In genomic region chr11:12717851-12718291, GRCh38 we compare ENCODE assay signal across 8 cellular contexts. TPM values are rescaled to one million over a fixed set of nuclear protein-coding genes. Genes with fewer than 3 reads are reported as not detected.
DNase-seq lines count a peak whose midpoint lies in the region; ATAC-seq and TF ChIP-seq lines count a peak whose summit lies in the region.

No MANE protein-coding gene starts in this region.

- no peak for TF ChIP-seq POLR2A in esophagus squamous epithelium (IDR thresholded peaks at IDR 0.05)

- peaks cover 16% of the 10 kb centered on the region for H3K27me3 ChIP-seq in CD8-positive, alpha-beta T cell (ENCODE audit: insufficient read depth, low read length)
- H3K27me3 ChIP-seq in KMS-11 (ENCODE audit: insufficient read depth, low read depth) (no peaks in the 10 kb centered on the region), esophagus squamous epithelium (no peaks in the 10 kb centered on the region)

- peaks cover 55% of the 10 kb centered on the region for H3K79me2 ChIP-seq in KMS-11 (ENCODE audit: insufficient read depth, low read depth)

- H3K4me1 Mint-ChIP-seq in CD8-positive, alpha-beta T cell (ENCODE audit: low read depth), result peaks cover 17% of the 10 kb centered on the region
- peaks cover 7% of the 10 kb centered on the region for H3K4me1 Mint-ChIP-seq in activated naive CD8-positive, alpha-beta T cell treated with anti-CD3 and anti-CD28 coated beads, Interleukin-2, amount 50 U/mL, for 24 hours

- H3K27me3 Mint-ChIP-seq in CD8-positive, alpha-beta T cell (ENCODE audit: low read depth), result peaks cover 66% of the 10 kb centered on the region
- H3K27me3 Mint-ChIP-seq in activated naive CD8-positive, alpha-beta T cell treated with anti-CD3 and anti-CD28 coated beads, Interleukin-2, amount 50 U/mL, for 24 hours, result peaks cover 67% of the 10 kb centered on the region

- H3K27ac Mint-ChIP-seq in CD8-positive, alpha-beta T cell, result no peak overlapping the region
- H3K27ac Mint-ChIP-seq in activated naive CD8-positive, alpha-beta T cell treated with anti-CD3 and anti-CD28 coated beads, Interleukin-2, amount 50 U/mL, for 24 hours, result peak overlapping the region; percentile 81

- no peaks in the 10 kb centered on the region for H3K9me3 Mint-ChIP-seq in CD8-positive, alpha-beta T cell
- H3K9me3 Mint-ChIP-seq in activated naive CD8-positive, alpha-beta T cell treated with anti-CD3 and anti-CD28 coated beads, Interleukin-2, amount 50 U/mL, for 24 hours, result no peaks in the 10 kb centered on the region

- no peaks in the 10 kb centered on the region for H3K9me3 ChIP-seq in CD8-positive, alpha-beta T cell (ENCODE audit: low read length)
- no peaks in the 10 kb centered on the region for H3K9me3 ChIP-seq in esophagus squamous epithelium

- ATAC-seq in CD8-positive, alpha-beta T cell, result peak; percentile 95
- ATAC-seq in GM21423 (IDR thresholded peaks at IDR 0.05; ENCODE audit: unreplicated experiment), result peak; percentile 95
- ATAC-seq in activated naive CD8-positive, alpha-beta T cell treated with anti-CD3 and anti-CD28 coated beads, Interleukin-2, amount 50 U/mL, for 24 hours, result peak; percentile 95

- peaks cover 19% of the 10 kb centered on the region for H3K4me1 ChIP-seq in CD8-positive, alpha-beta T cell (ENCODE audit: insufficient read depth, low read length)
- H3K4me1 ChIP-seq in KMS-11 (ENCODE audit: low read depth, poor library complexity, severe bottlenecking) (peaks cover 82% of the 10 kb centered on the region), esophagus squamous epithelium (peaks cover 3 to 61% (median 9%) of the 10 kb centered on the region in 3 donors)

- H3K4me3 ChIP-seq in CD8-positive, alpha-beta T cell (ENCODE audit: low read depth, low read length), result peak overlapping the region; percentile 5
- H3K4me3 ChIP-seq in KMS-11 (IDR thresholded peaks at IDR 0.05; ENCODE audit: insufficient read depth, low read depth, low read length) (no peak overlapping the region), esophagus squamous epithelium (no peak overlapping the region)

- 60 to 68% methylated on average over 4 to 5 of the region's 5 CpGs for WGBS in esophagus squamous epithelium, 2 donors

- H4K20me1 ChIP-seq in KMS-11 (ENCODE audit: insufficient read depth), result peaks cover 20% of the 10 kb centered on the region

- no peak overlapping the region for H3K9ac ChIP-seq in KMS-11

- H3K27ac ChIP-seq in CD8-positive, alpha-beta T cell (ENCODE audit: low read depth, low read length), result no peak overlapping the region
- peak overlapping the region; percentile 17; the same call in 1 of the 2 replicates for H3K27ac ChIP-seq in KMS-11
- H3K27ac ChIP-seq in esophagus squamous epithelium, result no peak overlapping the region

- H3K4me2 ChIP-seq in KMS-11, result peak overlapping the region; percentile 74

- DNase-seq in CD8-positive, alpha-beta T cell, result peak in 5 of 7 experiments; percentile 7 to 66 (median 24)
- peak; percentile 33 for DNase-seq in activated naive CD8-positive, alpha-beta T cell treated with anti-CD3 and anti-CD28 coated beads, Interleukin-2, amount 50 U/mL, for 24 hours
- DNase-seq in SHP77 (lab: John Stamatoyannopoulos, UW) (no peak), esophagus squamous epithelium (lab: John Stamatoyannopoulos, UW) (no peak), NCI-H2081 (lab: John Stamatoyannopoulos, UW) (no peak), amniotic stem cell (lab: John Stamatoyannopoulos, UW) (no peak)

- CTCF ChIA-PET in CD8-positive, alpha-beta T cell (lab: Charles Lee), result no interaction called here

- no peak for TF ChIP-seq CTCF in CD8-positive, alpha-beta T cell (IDR thresholded peaks at IDR 0.05)
- TF ChIP-seq CTCF in KMS-11 (conservative IDR thresholded peaks at IDR 0.05; ENCODE audit: low read depth, low read length), result no peak
- no peak for TF ChIP-seq CTCF in esophagus squamous epithelium (IDR thresholded peaks at IDR 0.05)

- H3K4me3 Mint-ChIP-seq in CD8-positive, alpha-beta T cell, result no peak overlapping the region
- peak overlapping the region; percentile 41 for H3K4me3 Mint-ChIP-seq in activated naive CD8-positive, alpha-beta T cell treated with anti-CD3 and anti-CD28 coated beads, Interleukin-2, amount 50 U/mL, for 24 hours

- H3K36me3 Mint-ChIP-seq in CD8-positive, alpha-beta T cell, result no peaks in the 10 kb centered on the region
- no peaks in the 10 kb centered on the region for H3K36me3 Mint-ChIP-seq in activated naive CD8-positive, alpha-beta T cell treated with anti-CD3 and anti-CD28 coated beads, Interleukin-2, amount 50 U/mL, for 24 hours (ENCODE audit: low read depth)

- H2AFZ ChIP-seq in KMS-11 (ENCODE audit: low read depth), result no peak overlapping the region

- no peaks in the 10 kb centered on the region for H3K36me3 ChIP-seq in CD8-positive, alpha-beta T cell (ENCODE audit: insufficient read depth, low read length)
- no peaks in the 10 kb centered on the region for H3K36me3 ChIP-seq in KMS-11 (ENCODE audit: insufficient read depth)
- no peaks in the 10 kb centered on the region for H3K36me3 ChIP-seq in esophagus squamous epithelium

- POLR2A ChIA-PET in CD8-positive, alpha-beta T cell (lab: Charles Lee), result interaction anchor here (0.6 kb wide), 2 partner anchors 335 to 535 kb away, joined by 3 to 4 read pairs; no protein-coding TSS in a partner anchor

- intact Hi-C loops in CD8-positive, alpha-beta T cell (cut with DNase I, micrococcal nuclease), result no loop called here
- intact Hi-C loops in esophagus squamous epithelium (cut with DNase I), result no loop called here

RNA-seq across cellular contexts. Expression of gene TEAD1, which starts 43.6 kb away (rescaled TPM):
- not detected for total RNA-seq in CD8-positive, alpha-beta T cell
- total RNA-seq in esophagus squamous epithelium, result 10 to 100 TPM; 33.3 to 75.2 (median 49.8) TPM

Comparison
In these comparisons a context has a peak if more than half of its experiments do, and no peak if none do; other contexts are left out.
1. DNase-seq: peak in CD8-positive, alpha-beta T cell (5 of 7) and activated naive CD8-positive, alpha-beta T cell treated with anti-CD3 and anti-CD28 coated beads, Interleukin-2, amount 50 U/mL, for 24 hours (single experiment); none in SHP77 (0 of 2), esophagus squamous epithelium (single experiment), NCI-H2081 (0 of 2) and amniotic stem cell (single experiment).
2. RNA of gene TEAD1, which starts 43.6 kb away (total RNA-seq): 33.3 to 75.2 TPM in esophagus squamous epithelium; not detected in CD8-positive, alpha-beta T cell; every median in the first group is over 10 times any median in the second.
3. Peak in every context shown above with its lines, with median percentiles within 50 percentile points of each other: ATAC-seq.